ENCODE assay signal across 10 cellular contexts in genomic region chr2:151290467-151290866, GRCh38. TPM values are rescaled to one million over a fixed set of nuclear protein-coding genes. Genes with fewer than 3 reads are reported as not detected.
DNase-seq lines count a peak whose midpoint lies in the region; ATAC-seq and TF ChIP-seq lines count a peak whose summit lies in the region.
"Had no signal": no experiment of that assay in that cellular context is flagged by ENCODE, and none has a peak within 500 bp of the region (broad histone marks: within the 10 kb centered on the region; RNA-seq: fewer than 3 reads in every experiment).

No MANE protein-coding gene starts in this region.

- H3K9me3 Mint-ChIP-seq in activated CD8-positive, alpha-beta memory T cell treated with anti-CD3 and anti-CD28 coated beads, Interleukin-2, amount 10 ng/mL, durations not matched to agents 7 days and 5 days (ENCODE audit: low read depth): peaks cover under 1% of the 10 kb centered on the region
- H3K9me3 Mint-ChIP-seq in activated naive CD8-positive, alpha-beta T cell treated with anti-CD3 and anti-CD28 coated beads, Interleukin-2, amount 50 U/mL, for 24 hours: no peaks in the 10 kb centered on the region

- H3K4me3 ChIP-seq in liver (ENCODE audit: low read depth in 1 of 3, low read length in 3 of 3) (peak overlapping the region; percentile 62 to 99 (median 67)), thoracic aorta (peak overlapping the region; percentile 83)

- peak overlapping the region; percentile 95 to 98 for H3K9ac ChIP-seq in liver (ENCODE audit: low read depth in 1 of 2, low read length in 2 of 2)

- TF ChIP-seq CTCF in liver (IDR thresholded peaks at IDR 0.05; ENCODE audit: low read depth, low read length, missing input control) (no peak), thoracic aorta (IDR thresholded peaks at IDR 0.05) (no peak)

- H3K27me3 ChIP-seq in liver (ENCODE audit: control insufficient read depth in 4 of 4, insufficient read depth in 4 of 4, low read length in 3 of 4) (no peaks in the 10 kb centered on the region), thoracic aorta (replicated peaks; ENCODE audit: insufficient read depth) (no peaks in the 10 kb centered on the region)

- peaks cover 36% of the 10 kb centered on the region for H3K4me1 Mint-ChIP-seq in activated CD8-positive, alpha-beta memory T cell treated with anti-CD3 and anti-CD28 coated beads, Interleukin-2, amount 10 ng/mL, durations not matched to agents 7 days and 5 days
- H3K4me1 Mint-ChIP-seq in activated naive CD8-positive, alpha-beta T cell treated with anti-CD3 and anti-CD28 coated beads, Interleukin-2, amount 50 U/mL, for 24 hours: peaks cover 42% of the 10 kb centered on the region

- CTCF ChIA-PET in activated CD8-positive, alpha-beta memory T cell treated with anti-CD3 and anti-CD28 coated beads, Interleukin-2, amount 10 ng/mL, durations not matched to agents 7 days and 5 days (lab: Charles Lee): interaction anchor here (0.6 to 2.5 kb wide), 7 partner anchors 10 to 1719 kb away, joined by 3 to 12 read pairs (median 4); partner anchors contain the start of genes RBM43 and RIF1

- WGBS in liver: 85% methylated on average over 2 of the region's 2 CpGs

- no peaks in the 10 kb centered on the region for H3K27me3 Mint-ChIP-seq in activated CD8-positive, alpha-beta memory T cell treated with anti-CD3 and anti-CD28 coated beads, Interleukin-2, amount 10 ng/mL, durations not matched to agents 7 days and 5 days
- no peaks in the 10 kb centered on the region for H3K27me3 Mint-ChIP-seq in activated naive CD8-positive, alpha-beta T cell treated with anti-CD3 and anti-CD28 coated beads, Interleukin-2, amount 50 U/mL, for 24 hours

- no peak for TF ChIP-seq RAD21 in liver (IDR thresholded peaks at IDR 0.05)

- peak overlapping the region; percentile 99 for H3K27ac Mint-ChIP-seq in activated CD8-positive, alpha-beta memory T cell treated with anti-CD3 and anti-CD28 coated beads, Interleukin-2, amount 10 ng/mL, durations not matched to agents 7 days and 5 days
- peak overlapping the region; percentile 88 for H3K27ac Mint-ChIP-seq in activated naive CD8-positive, alpha-beta T cell treated with anti-CD3 and anti-CD28 coated beads, Interleukin-2, amount 50 U/mL, for 24 hours

- no peaks in the 10 kb centered on the region for H3K9me3 ChIP-seq in liver (ENCODE audit: control insufficient read depth in 4 of 4, low read length in 3 of 4)
- H3K9me3 ChIP-seq in thoracic aorta: no peaks in the 10 kb centered on the region

- ATAC-seq in activated CD8-positive, alpha-beta memory T cell treated with anti-CD3 and anti-CD28 coated beads, Interleukin-2, amount 10 ng/mL, durations not matched to agents 7 days and 5 days: no peak
- no peak for ATAC-seq in activated naive CD8-positive, alpha-beta T cell treated with anti-CD3 and anti-CD28 coated beads, Interleukin-2, amount 50 U/mL, for 24 hours
- no peak for ATAC-seq in thoracic aorta (ENCODE audit: insufficient number of reproducible peaks, low FRiP score, low read depth)

- H3K4me1 ChIP-seq in liver (ENCODE audit: control insufficient read depth in 4 of 4, insufficient read depth in 4 of 4, low read length in 3 of 4) (peaks cover 3 to 27% (median 18%) of the 10 kb centered on the region in 4 donors), thoracic aorta (ENCODE audit: control insufficient read depth in 1 of 2, low read depth in 2 of 2) (peaks cover 0 to 21% of the 10 kb centered on the region in 2 donors)

- H3K36me3 Mint-ChIP-seq in activated CD8-positive, alpha-beta memory T cell treated with anti-CD3 and anti-CD28 coated beads, Interleukin-2, amount 10 ng/mL, durations not matched to agents 7 days and 5 days: peaks cover 25% of the 10 kb centered on the region
- H3K36me3 Mint-ChIP-seq in activated naive CD8-positive, alpha-beta T cell treated with anti-CD3 and anti-CD28 coated beads, Interleukin-2, amount 50 U/mL, for 24 hours (ENCODE audit: low read depth): peaks cover 15% of the 10 kb centered on the region

- H3K36me3 ChIP-seq in liver (ENCODE audit: control insufficient read depth in 4 of 4, insufficient read depth in 3 of 4, low read depth in 1 of 4, low read length in 3 of 4) (no peaks in the 10 kb centered on the region), thoracic aorta (no peaks in the 10 kb centered on the region)
- H3K36me3 ChIP-seq: cardiac muscle cell had no signal

- peak overlapping the region; percentile 99 to 100 for H3K27ac ChIP-seq in liver (ENCODE audit: low read depth in 1 of 2, low read length in 2 of 2)
- peak overlapping the region; percentile 81 to 91 for H3K27ac ChIP-seq in thoracic aorta
- H3K27ac ChIP-seq: cardiac muscle cell had no signal

- H3K4me3 Mint-ChIP-seq in activated CD8-positive, alpha-beta memory T cell treated with anti-CD3 and anti-CD28 coated beads, Interleukin-2, amount 10 ng/mL, durations not matched to agents 7 days and 5 days: peak overlapping the region; percentile 84
- H3K4me3 Mint-ChIP-seq in activated naive CD8-positive, alpha-beta T cell treated with anti-CD3 and anti-CD28 coated beads, Interleukin-2, amount 50 U/mL, for 24 hours: peak overlapping the region; percentile 85

- DNase-seq in activated CD8-positive, alpha-beta memory T cell treated with anti-CD3 and anti-CD28 coated beads, Interleukin-2, amount 10 ng/mL, durations not matched to agents 7 days and 5 days: no peak
- no peak for DNase-seq in activated CD8-positive, alpha-beta memory T cell treated with anti-CD3 and anti-CD28 coated beads, Interleukin-2, amount 50 U/mL, for 4 hours
- DNase-seq in activated naive CD8-positive, alpha-beta T cell treated with anti-CD3 and anti-CD28 coated beads, Interleukin-2, amount 50 U/mL, for 24 hours: no peak
- DNase-seq in thoracic aorta (ENCODE audit: low spot score): no peak
- no peak for DNase-seq in LoVo (ENCODE audit: low spot score)
- no peak for DNase-seq in GDM1 (lab: John Stamatoyannopoulos, UW)
- no peak for DNase-seq in activated CD8-positive, alpha-beta memory T cell treated with anti-CD3 and anti-CD28 coated beads, Interleukin-2, amount 50 U/mL, for 48 hours
- DNase-seq: NCI-H446 had no signal

TF ChIP-seq in liver, 16 proteins besides CTCF, POLR2A, EP300 and RAD21:
- TF ChIP-seq FOXA1 (IDR thresholded peaks at IDR 0.05) (no peak), TAF1 (conservative IDR thresholded peaks at IDR 0.05) (no peak), JUND (IDR thresholded peaks at IDR 0.05) (no peak), GABPA (IDR thresholded peaks at IDR 0.05 in 1 of 2, conservative IDR thresholded peaks at IDR 0.05 in 1 of 2) (no peak), RXRA (IDR thresholded peaks at IDR 0.05) (no peak), HNF4A (conservative IDR thresholded peaks at IDR 0.05) (no peak), HNF4G (IDR thresholded peaks at IDR 0.05) (no peak)
- TF ChIP-seq, protein P1, sequence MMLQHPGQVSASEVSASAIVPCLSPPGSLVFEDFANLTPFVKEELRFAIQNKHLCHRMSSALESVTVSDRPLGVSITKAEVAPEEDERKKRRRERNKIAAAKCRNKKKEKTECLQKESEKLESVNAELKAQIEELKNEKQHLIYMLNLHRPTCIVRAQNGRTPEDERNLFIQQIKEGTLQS (IDR thresholded peaks at IDR 0.05): no peak
- TF ChIP-seq, protein P2, sequence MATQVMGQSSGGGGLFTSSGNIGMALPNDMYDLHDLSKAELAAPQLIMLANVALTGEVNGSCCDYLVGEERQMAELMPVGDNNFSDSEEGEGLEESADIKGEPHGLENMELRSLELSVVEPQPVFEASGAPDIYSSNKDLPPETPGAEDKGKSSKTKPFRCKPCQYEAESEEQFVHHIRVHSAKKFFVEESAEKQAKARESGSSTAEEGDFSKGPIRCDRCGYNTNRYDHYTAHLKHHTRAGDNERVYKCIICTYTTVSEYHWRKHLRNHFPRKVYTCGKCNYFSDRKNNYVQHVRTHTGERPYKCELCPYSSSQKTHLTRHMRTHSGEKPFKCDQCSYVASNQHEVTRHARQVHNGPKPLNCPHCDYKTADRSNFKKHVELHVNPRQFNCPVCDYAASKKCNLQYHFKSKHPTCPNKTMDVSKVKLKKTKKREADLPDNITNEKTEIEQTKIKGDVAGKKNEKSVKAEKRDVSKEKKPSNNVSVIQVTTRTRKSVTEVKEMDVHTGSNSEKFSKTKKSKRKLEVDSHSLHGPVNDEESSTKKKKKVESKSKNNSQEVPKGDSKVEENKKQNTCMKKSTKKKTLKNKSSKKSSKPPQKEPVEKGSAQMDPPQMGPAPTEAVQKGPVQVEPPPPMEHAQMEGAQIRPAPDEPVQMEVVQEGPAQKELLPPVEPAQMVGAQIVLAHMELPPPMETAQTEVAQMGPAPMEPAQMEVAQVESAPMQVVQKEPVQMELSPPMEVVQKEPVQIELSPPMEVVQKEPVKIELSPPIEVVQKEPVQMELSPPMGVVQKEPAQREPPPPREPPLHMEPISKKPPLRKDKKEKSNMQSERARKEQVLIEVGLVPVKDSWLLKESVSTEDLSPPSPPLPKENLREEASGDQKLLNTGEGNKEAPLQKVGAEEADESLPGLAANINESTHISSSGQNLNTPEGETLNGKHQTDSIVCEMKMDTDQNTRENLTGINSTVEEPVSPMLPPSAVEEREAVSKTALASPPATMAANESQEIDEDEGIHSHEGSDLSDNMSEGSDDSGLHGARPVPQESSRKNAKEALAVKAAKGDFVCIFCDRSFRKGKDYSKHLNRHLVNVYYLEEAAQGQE (IDR thresholded peaks at IDR 0.05): no peak

RNA-seq across cellular contexts. Expression of gene NMI, which starts 1.0 kb away (rescaled TPM):
- 10 to 100 TPM; 63.9 to 73.0 TPM for total RNA-seq in activated CD8-positive, alpha-beta memory T cell treated with anti-CD3 and anti-CD28 coated beads, Interleukin-2, amount 10 ng/mL, durations not matched to agents 7 days and 5 days
- 10 to 100 TPM; 12.6 to 15.2 TPM for total RNA-seq in liver
- 10 to 100 TPM in 1 of 2 donors, 1 to 10 TPM in 1; 8.6 to 13.1 TPM for polyA plus RNA-seq in liver
- total RNA-seq in thoracic aorta: 1 to 10 TPM; 7.9 to 9.2 TPM

RNA-seq across cellular contexts. Expression of gene RBM43, which starts 28.8 kb away (rescaled TPM):
- total RNA-seq in activated CD8-positive, alpha-beta memory T cell treated with anti-CD3 and anti-CD28 coated beads, Interleukin-2, amount 10 ng/mL, durations not matched to agents 7 days and 5 days: 1 to 10 TPM; 5.1 to 8.3 TPM
- 1 to 10 TPM; 3.5 to 4.9 TPM for total RNA-seq in liver
- 1 to 10 TPM; 1.6 to 1.8 TPM for polyA plus RNA-seq in liver
- 1 to 10 TPM; 2.0 to 5.3 TPM for total RNA-seq in thoracic aorta

Comparison
In these comparisons a context has a peak if more than half of its experiments do, and no peak if none do; other contexts are left out.
1. RNA of gene NMI, which starts 1.0 kb away (total RNA-seq): 63.9 to 73.0 TPM in activated CD8-positive, alpha-beta memory T cell treated with anti-CD3 and anti-CD28 coated beads, Interleukin-2, amount 10 ng/mL, durations not matched to agents 7 days and 5 days; 12.6 to 15.2 TPM in liver and 7.9 to 9.2 TPM in thoracic aorta; every median in the first group is over 4 times any median in the second.